29 cellular contexts compared by ENCODE assay signal in genomic region chr21:42103843-42104242, GRCh38. TPM values are rescaled to one million over a fixed set of nuclear protein-coding genes. Genes with fewer than 3 reads are reported as not detected.
"Had no signal": no experiment of that assay in that cellular context is flagged by ENCODE, and none has a peak within 500 bp of the region (broad histone marks: within the 10 kb centered on the region; RNA-seq: fewer than 3 reads in every experiment).

No MANE protein-coding gene starts in this region.

- H3K27ac ChIP-seq: brain microvascular endothelial cell had no signal

- ATAC-seq: activated CD4-positive, CD25-positive, alpha-beta regulatory T cell treated with anti-CD3 and anti-CD28 coated beads, Interleukin-2, amount 50 U/mL, for 24 hours; activated CD8-positive, alpha-beta T cell treated with anti-CD3 and anti-CD28 coated beads for 36 hours; activated naive CD4-positive, alpha-beta T cell treated with anti-CD3 and anti-CD28 coated beads, Interleukin-2, amount 50 U/mL, for 72 hours; activated T-cell treated with anti-CD3 and anti-CD28 coated beads, Interleukin-2, amount 50 U/mL, for 4 hours; activated T-helper 17 cell treated with anti-CD3 and anti-CD28 coated beads, Interleukin-2, amount 50 U/mL, for 72 hours; esophagus mucosa had no signal

- H3K4me1 Mint-ChIP-seq: activated T-helper 17 cell treated with anti-CD3 and anti-CD28 coated beads, Interleukin-2, amount 50 U/mL, for 72 hours; central memory CD8-positive, alpha-beta T cell had no signal

- H3K36me3 Mint-ChIP-seq: activated naive CD4-positive, alpha-beta T cell treated with anti-CD3 and anti-CD28 coated beads, Interleukin-2, amount 50 U/mL, for 72 hours; activated naive CD8-positive, alpha-beta T cell treated with anti-CD3 and anti-CD28 coated beads, Interleukin-2, amount 10 ng/mL, durations not matched to agents 7 days and 5 days had no signal

- H3K27me3 ChIP-seq: brain microvascular endothelial cell had no signal

- H3K36me3 ChIP-seq: brain microvascular endothelial cell had no signal

- H3K4me3 Mint-ChIP-seq: activated B cell treated with CpG ODN at 0.5 μM for 24 hours; activated CD8-positive, alpha-beta T cell treated with anti-CD3 and anti-CD28 coated beads for 36 hours; activated naive CD8-positive, alpha-beta T cell treated with anti-CD3 and anti-CD28 coated beads, Interleukin-2, amount 10 ng/mL, durations not matched to agents 7 days and 5 days; activated T-cell treated with anti-CD3 and anti-CD28 coated beads, Interleukin-2, amount 50 U/mL, for 4 hours; activated T-helper 17 cell treated with anti-CD3 and anti-CD28 coated beads, Interleukin-2, amount 50 U/mL, for 72 hours; central memory CD8-positive, alpha-beta T cell; endodermal cell had no signal

- H3K27ac Mint-ChIP-seq: activated B cell treated with CpG ODN at 0.5 μM for 24 hours; activated CD8-positive, alpha-beta T cell treated with anti-CD3 and anti-CD28 coated beads for 36 hours; activated naive CD4-positive, alpha-beta T cell treated with anti-CD3 and anti-CD28 coated beads, Interleukin-2, amount 50 U/mL, for 72 hours; activated naive CD8-positive, alpha-beta T cell treated with anti-CD3 and anti-CD28 coated beads, Interleukin-2, amount 10 ng/mL, durations not matched to agents 7 days and 5 days; activated T-helper 17 cell treated with anti-CD3 and anti-CD28 coated beads, Interleukin-2, amount 50 U/mL, for 72 hours; endodermal cell had no signal

- H3K9me3 Mint-ChIP-seq: activated B cell treated with CpG ODN at 0.5 μM for 24 hours; activated CD8-positive, alpha-beta T cell treated with anti-CD3 and anti-CD28 coated beads for 36 hours; activated naive CD4-positive, alpha-beta T cell treated with anti-CD3 and anti-CD28 coated beads, Interleukin-2, amount 50 U/mL, for 72 hours; activated naive CD8-positive, alpha-beta T cell treated with anti-CD3 and anti-CD28 coated beads, Interleukin-2, amount 10 ng/mL, durations not matched to agents 7 days and 5 days; activated T-cell treated with anti-CD3 and anti-CD28 coated beads, Interleukin-2, amount 50 U/mL, for 4 hours; activated T-helper 17 cell treated with anti-CD3 and anti-CD28 coated beads, Interleukin-2, amount 50 U/mL, for 72 hours; central memory CD8-positive, alpha-beta T cell; endodermal cell had no signal

- DNase-seq: activated B cell treated with CpG ODN at 0.5 μM for 24 hours; activated CD4-positive, alpha-beta T cell treated with anti-CD3 and anti-CD28 coated beads for 48 hours; activated CD4-positive, alpha-beta T cell treated with anti-CD3 and anti-CD28 coated beads, Interleukin-2, amount 50 U/mL, for 1 hour; activated CD4-positive, alpha-beta T cell treated with anti-CD3 and anti-CD28 coated beads, Interleukin-2, amount 50 U/mL, for 48 hours; activated CD8-positive, alpha-beta memory T cell treated with anti-CD3 and anti-CD28 coated beads for 24 hours; activated CD8-positive, alpha-beta T cell treated with anti-CD3 and anti-CD28 coated beads for 36 hours; activated effector memory CD4-positive, alpha-beta T cell treated with Interleukin-2 at 50 U/mL for 16 hours; activated gamma-delta T cell treated with Interleukin-2 at 50 U/mL for 16 hours; activated naive CD4-positive, alpha-beta T cell treated with Interleukin-2 at 50 U/mL for 16 hours; activated naive CD8-positive, alpha-beta T cell treated with anti-CD3 and anti-CD28 coated beads, Interleukin-2, amount 10 ng/mL, durations not matched to agents 7 days and 5 days; activated T-cell treated with anti-CD3 and anti-CD28 coated beads, Interleukin-2, amount 50 U/mL, for 4 hours; brain microvascular endothelial cell; cortex of kidney; dermis blood vessel endothelial cell; effector CD4-positive, alpha-beta T cell; endodermal cell; foreskin fibroblast; head of caudate nucleus; T-helper 2 cell had no signal

- H3K27me3 Mint-ChIP-seq: activated CD8-positive, alpha-beta T cell treated with anti-CD3 and anti-CD28 coated beads for 36 hours; activated T-helper 17 cell treated with anti-CD3 and anti-CD28 coated beads, Interleukin-2, amount 50 U/mL, for 72 hours had no signal

RNA-seq across cellular contexts. Expression of gene UMODL1, which starts 32.7 kb away (rescaled TPM):
- total RNA-seq: activated CD8-positive, alpha-beta T cell treated with anti-CD3 and anti-CD28 coated beads for 36 hours; activated T-cell treated with anti-CD3 and anti-CD28 coated beads, Interleukin-2, amount 50 U/mL, for 4 hours; astrocyte; bronchial epithelial cell; cardiac septum; dermis blood vessel endothelial cell; epithelial cell of proximal tubule; frontal cortex had no signal
